Comparison of ENCODE assay signal across 7 cellular contexts in the genomic region with DNA sequence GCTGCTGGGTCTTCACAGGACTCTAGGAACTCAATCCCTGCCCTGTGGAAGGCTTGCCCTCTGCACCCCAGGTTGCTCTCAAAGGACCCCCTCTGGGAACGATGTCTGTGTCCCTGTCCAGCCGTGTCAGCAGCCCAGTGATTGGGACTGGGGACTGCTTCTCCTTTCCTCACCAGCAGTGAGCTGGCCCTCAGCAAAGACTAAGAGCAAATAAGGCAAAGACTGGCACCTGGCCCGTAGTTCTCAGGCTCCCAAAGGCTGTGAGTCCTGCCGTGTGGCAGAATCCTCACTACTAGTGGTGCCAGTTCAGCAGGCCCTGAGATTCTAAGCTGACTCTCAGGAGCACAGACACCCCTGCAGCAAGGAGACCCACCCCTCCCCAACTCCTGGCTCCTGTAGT. TPM values are rescaled to one million over a fixed set of nuclear protein-coding genes. Genes with fewer than 3 reads are reported as not detected.
DNase-seq lines count a peak whose midpoint lies in the region; ATAC-seq and TF ChIP-seq lines count a peak whose summit lies in the region.

No MANE protein-coding gene starts in this region.

- TF ChIP-seq CTCF in Loucy (conservative IDR thresholded peaks at IDR 0.05; ENCODE audit: low read length) (no peak), body of pancreas (IDR thresholded peaks at IDR 0.05) (no peak)

- ATAC-seq in body of pancreas (peak; percentile 78), GM18520 (IDR thresholded peaks at IDR 0.05; ENCODE audit: unreplicated experiment) (no peak)
- ATAC-seq in natural killer cell treated with Interleukin-12 subunit alpha and Interleukin-12 subunit beta and Interleukin-15 and Interleukin-18, amount 100 ng/mL, for 72 hours, result no peak

- peak; percentile 23 to 66 (median 59) for TF ChIP-seq POLR2A in body of pancreas (IDR thresholded peaks at IDR 0.05)

- H3K4me3 Mint-ChIP-seq in natural killer cell treated with Interleukin-12 subunit alpha and Interleukin-12 subunit beta and Interleukin-15 and Interleukin-18, amount 100 ng/mL, for 72 hours, result peak overlapping the region; percentile 76

- H3K36me3 ChIP-seq in Loucy (ENCODE audit: insufficient read depth, low read length) (no peaks in the 10 kb centered on the region), body of pancreas (replicated peaks in 1 of 2; ENCODE audit: insufficient read depth in 1 of 2, low read depth in 2 of 2) (no peaks in the 10 kb centered on the region)

- no peaks in the 10 kb centered on the region for H3K27me3 Mint-ChIP-seq in natural killer cell treated with Interleukin-12 subunit alpha and Interleukin-12 subunit beta and Interleukin-15 and Interleukin-18, amount 100 ng/mL, for 72 hours

- H2AFZ ChIP-seq in Loucy (ENCODE audit: low read length), result no peak overlapping the region

- no peaks in the 10 kb centered on the region for H3K9me3 Mint-ChIP-seq in natural killer cell treated with Interleukin-12 subunit alpha and Interleukin-12 subunit beta and Interleukin-15 and Interleukin-18, amount 100 ng/mL, for 72 hours

- H3F3A ChIP-seq in Loucy (ENCODE audit: low read depth), result no peaks in the 10 kb centered on the region

- H3K9me2 ChIP-seq in Loucy (replicated peaks; ENCODE audit: low read depth, low read length), result no peaks in the 10 kb centered on the region

- peak overlapping the region; percentile 71 to 88 for H3K27ac Mint-ChIP-seq in natural killer cell treated with Interleukin-12 subunit alpha and Interleukin-12 subunit beta and Interleukin-15 and Interleukin-18, amount 100 ng/mL, for 72 hours

- H3K9me3 ChIP-seq in Loucy (ENCODE audit: insufficient read depth, low read depth, low read length) (no peaks in the 10 kb centered on the region), body of pancreas (no peaks in the 10 kb centered on the region)

- intact Hi-C loops in body of pancreas (cut with DNase I), result no loop called here

- 4 to 7% methylated on average over 4 of the region's 4 CpGs for WGBS in body of pancreas, 2 donors

- H3K79me2 ChIP-seq in Loucy (ENCODE audit: insufficient read depth, low read length), result no peaks in the 10 kb centered on the region

- DNase-seq in DMS79 (lab: John Stamatoyannopoulos, UW) (peak; percentile 39), body of pancreas (peak; percentile 90 to 95 (median 94)), SHP77 treated with DMSO at 0.1 percent for 48 hours (lab: John Stamatoyannopoulos, UW) (no peak)
- no peak for DNase-seq in natural killer cell treated with Interleukin-12 subunit alpha and Interleukin-12 subunit beta and Interleukin-15 and Interleukin-18, amount 100 ng/mL, for 72 hours (ENCODE audit: low spot score)
- DNase-seq in effector CD4-positive, alpha-beta T cell, result no peak

- H3K4me1 Mint-ChIP-seq in natural killer cell treated with Interleukin-12 subunit alpha and Interleukin-12 subunit beta and Interleukin-15 and Interleukin-18, amount 100 ng/mL, for 72 hours (ENCODE audit: low read depth in 2 of 2), result peaks cover 77 to 80% of the 10 kb centered on the region in 2 donors

- peak overlapping the region; percentile 68 for H3K4me2 ChIP-seq in Loucy (ENCODE audit: low read depth, low read length, poor library complexity, severe bottlenecking)

- H3K4me3 ChIP-seq in Loucy (ENCODE audit: low read length, poor library complexity, severe bottlenecking) (peak overlapping the region; percentile 39), body of pancreas (no peak overlapping the region)

- H4K20me1 ChIP-seq in Loucy (ENCODE audit: insufficient read depth, low read length, poor library complexity, severe bottlenecking), result no peaks in the 10 kb centered on the region

- H3K27me3 ChIP-seq in Loucy (ENCODE audit: insufficient read depth, low read length, poor library complexity, severe bottlenecking), result no peaks in the 10 kb centered on the region
- H3K27me3 ChIP-seq in body of pancreas, result no peaks in the 10 kb centered on the region

- peak overlapping the region; percentile 84 to 94 (median 89) for H3K27ac ChIP-seq in body of pancreas

- H3K4me1 ChIP-seq in Loucy (ENCODE audit: insufficient read depth, low read length, poor library complexity, severe bottlenecking) (peaks cover 34% of the 10 kb centered on the region), body of pancreas (peaks cover 92% of the 10 kb centered on the region)

- no peaks in the 10 kb centered on the region for H3K36me3 Mint-ChIP-seq in natural killer cell treated with Interleukin-12 subunit alpha and Interleukin-12 subunit beta and Interleukin-15 and Interleukin-18, amount 100 ng/mL, for 72 hours

- no peak overlapping the region for H3K9ac ChIP-seq in Loucy (ENCODE audit: low read depth, low read length, poor library complexity, severe bottlenecking)

RNA-seq across cellular contexts. Expression of a gene that starts 47.8 kb away (rescaled TPM):
- total RNA-seq in body of pancreas, result 10 to 100 TPM; 16.2 to 27.5 TPM
- 1 to 10 TPM in 1 of 2 donors, under 1 TPM in 1; 0.93 to 2.6 TPM for total RNA-seq in natural killer cell treated with Interleukin-12 subunit alpha and Interleukin-12 subunit beta and Interleukin-15 and Interleukin-18, amount 100 ng/mL, for 72 hours

Comparison
In these comparisons a context has a peak if more than half of its experiments do, and no peak if none do; other contexts are left out.
1. DNase-seq: peak in DMS79 (single experiment) and body of pancreas (4 of 4); none in natural killer cell treated with Interleukin-12 subunit alpha and Interleukin-12 subunit beta and Interleukin-15 and Interleukin-18, amount 100 ng/mL, for 72 hours (single experiment), SHP77 treated with DMSO at 0.1 percent for 48 hours (single experiment) and effector CD4-positive, alpha-beta T cell (single experiment).
2. RNA of a gene that starts 47.8 kb away (total RNA-seq): 16.2 to 27.5 TPM in body of pancreas; 0.93 to 2.6 TPM in natural killer cell treated with Interleukin-12 subunit alpha and Interleukin-12 subunit beta and Interleukin-15 and Interleukin-18, amount 100 ng/mL, for 72 hours; every median in the first group is over 4 times any median in the second.